In genomic region chr6:136987526-136987925, GRCh38 we compare ENCODE assay signal across 18 cellular contexts. TPM values are rescaled to one million over a fixed set of nuclear protein-coding genes. Genes with fewer than 3 reads are reported as not detected.
DNase-seq lines count a peak whose midpoint lies in the region; ATAC-seq and TF ChIP-seq lines count a peak whose summit lies in the region.
"Had no signal": no experiment of that assay in that cellular context is flagged by ENCODE, and none has a peak within 500 bp of the region (broad histone marks: within the 10 kb centered on the region; RNA-seq: fewer than 3 reads in every experiment).

No MANE protein-coding gene starts in this region.

- ATAC-seq in GM21576 (IDR thresholded peaks at IDR 0.05; ENCODE audit: unreplicated experiment) (no peak), HG03342 (IDR thresholded peaks at IDR 0.05; ENCODE audit: unreplicated experiment) (no peak)

- DNase-seq in DMS53 (lab: John Stamatoyannopoulos, UW) = peak; percentile 77
- DNase-seq in NCI-H2081 (lab: John Stamatoyannopoulos, UW) = peak; percentile 43 to 77
- DNase-seq in nephron progenitor cell = no peak
- DNase-seq in H9 = no peak
- no peak for DNase-seq in ecto neural progenitor cell (ENCODE audit: low spot score)
- DNase-seq: Caco-2, DMS79, NCI-H2029 treated with DMSO at 0.1 percent for 48 hours, NCI-H526 treated with DMSO at 0.1 percent for 48 hours, OCI-M1, RPMI8226, SIG-M5 had no signal

- H2BK5ac ChIP-seq in H9 (ENCODE audit: insufficient read length, low read length) = no peak overlapping the region

- no peak overlapping the region for H4K91ac ChIP-seq in H9 (ENCODE audit: insufficient read length, low read depth, low read length)

- H3K18ac ChIP-seq in H9 (ENCODE audit: insufficient read length, low read depth, low read length) = no peak overlapping the region

- H3K79me2 ChIP-seq in H9 (ENCODE audit: insufficient read depth, low read length) = no peaks in the 10 kb centered on the region

- H2BK12ac ChIP-seq in H9 (ENCODE audit: insufficient read length, low read depth, low read length) = no peak overlapping the region

- no peaks in the 10 kb centered on the region for H3K36me3 Mint-ChIP-seq in nephron progenitor cell (ENCODE audit: low read depth)
- H3K36me3 Mint-ChIP-seq in H9 (ENCODE audit: insufficient read depth in 1 of 3, low read depth in 3 of 3) = no peaks in the 10 kb centered on the region; a peak in 1 of 7 replicates
- H3K36me3 Mint-ChIP-seq: CD14-positive monocyte had no signal

- H3K56ac ChIP-seq in H9 (ENCODE audit: insufficient read length, low read depth, low read length) = no peak overlapping the region

- TF ChIP-seq CTCF in VCaP (conservative IDR thresholded peaks at IDR 0.05) (no peak), nephron progenitor cell (IDR thresholded peaks at IDR 0.05) (no peak), H9 (conservative IDR thresholded peaks at IDR 0.05) (no peak)

- H2BK120ac ChIP-seq in H9 (ENCODE audit: low read depth, low read length, poor library complexity, severe bottlenecking) = no peak overlapping the region

- no peaks in the 10 kb centered on the region for H3K79me1 ChIP-seq in H9 (ENCODE audit: insufficient read depth, low read depth, low read length, poor library complexity, severe bottlenecking)

- no peak overlapping the region for H3K9ac ChIP-seq in H9 (ENCODE audit: extremely low read depth, insufficient read length, low read length)

- H3K4me2 ChIP-seq in H9 (ENCODE audit: insufficient read depth, insufficient read length, low read length) = no peak overlapping the region

- no peak overlapping the region for H3K4ac ChIP-seq in H9 (ENCODE audit: low read depth, low read length)

- H2BK20ac ChIP-seq in H9 (ENCODE audit: low read depth, low read length, poor library complexity, severe bottlenecking) = no peak overlapping the region

- H3K4me1 Mint-ChIP-seq in nephron progenitor cell (peaks cover 43% of the 10 kb centered on the region), H9 (peaks cover 22 to 24% of the 10 kb centered on the region in 2 experiments)

- no CpG with 5 or more reads among the region's 4 CpGs for WGBS in H9 (ENCODE audit: extremely low coverage, insufficient read length, low lambda C conversion rate)

- no peak overlapping the region for H2AK5ac ChIP-seq in H9 (ENCODE audit: insufficient read length, low read length)

- peaks cover 7% of the 10 kb centered on the region for H3K23me2 ChIP-seq in H9 (ENCODE audit: insufficient read length, low read depth, low read length, poor library complexity, severe bottlenecking)

- peak overlapping the region; percentile 57 for H3K27ac Mint-ChIP-seq in nephron progenitor cell
- H3K27ac Mint-ChIP-seq in H9 = no peak overlapping the region
- H3K27ac Mint-ChIP-seq: CD14-positive monocyte had no signal

- H3K9me3 Mint-ChIP-seq in nephron progenitor cell (no peaks in the 10 kb centered on the region), H9 (no peaks in the 10 kb centered on the region)

- H3K27ac ChIP-seq in VCaP (peak overlapping the region; percentile 85), H9 (ENCODE audit: insufficient read length, low read depth, low read length) (no peak overlapping the region)

- no peaks in the 10 kb centered on the region for H3K9me3 ChIP-seq in H9 (ENCODE audit: control insufficient read depth, low read depth, low read length)
- H3K9me3 ChIP-seq: Caco-2, HAP-1 had no signal

- no peak overlapping the region for H3K23ac ChIP-seq in H9 (ENCODE audit: insufficient read length, low read depth, low read length)

- H3K27me3 Mint-ChIP-seq in nephron progenitor cell (ENCODE audit: low read depth, poor library complexity) = peaks cover 4% of the 10 kb centered on the region
- H3K27me3 Mint-ChIP-seq in H9 (ENCODE audit: low read depth) = peaks cover 1% of the 10 kb centered on the region; the same call in 1 of the 2 replicates

- H2BK15ac ChIP-seq in H9 (ENCODE audit: low read depth, low read length) = no peak overlapping the region

- no peaks in the 10 kb centered on the region for H4K20me1 ChIP-seq in H9 (ENCODE audit: control insufficient read depth, insufficient read depth, insufficient read length)

- no peak overlapping the region for H3K14ac ChIP-seq in H9 (ENCODE audit: insufficient read depth, low read length)

- H4K8ac ChIP-seq in H9 (replicated peaks; ENCODE audit: insufficient read length, low read depth, low read length) = no peak overlapping the region

- no peak overlapping the region for H3K4me3 Mint-ChIP-seq in nephron progenitor cell
- H3K4me3 Mint-ChIP-seq in H9 = no peak overlapping the region

- no peak overlapping the region for H2AFZ ChIP-seq in H9 (ENCODE audit: low read length)

- H4K5ac ChIP-seq in H9 (ENCODE audit: insufficient read length, low read depth, low read length) = no peak overlapping the region

- H3K27me3 ChIP-seq in H9 (ENCODE audit: insufficient read depth, low read length) = no peaks in the 10 kb centered on the region

- peaks cover 6% of the 10 kb centered on the region; the same call in 1 of the 2 replicates for H3K4me1 ChIP-seq in H9 (ENCODE audit: insufficient read depth, low read length)

- no peak overlapping the region for H3T11ph ChIP-seq in H9 (ENCODE audit: low read length)

RNA-seq across cellular contexts. Expression of gene IL20RA, which starts 57.2 kb away (rescaled TPM):
- total RNA-seq in H9 (2021) = 0.55 and 0.74 TPM in 2 replicates
- total RNA-seq: A673 had no signal

Comparison
In these comparisons a context has a peak if more than half of its experiments do, and no peak if none do; other contexts are left out.
1. DNase-seq: peak in DMS53 (single experiment) and NCI-H2081 (2 of 2); none in nephron progenitor cell (single experiment), H9 (single experiment) and ecto neural progenitor cell (single experiment).